Comparison of ENCODE assay signal across 1 cellular context in the genomic region with DNA sequence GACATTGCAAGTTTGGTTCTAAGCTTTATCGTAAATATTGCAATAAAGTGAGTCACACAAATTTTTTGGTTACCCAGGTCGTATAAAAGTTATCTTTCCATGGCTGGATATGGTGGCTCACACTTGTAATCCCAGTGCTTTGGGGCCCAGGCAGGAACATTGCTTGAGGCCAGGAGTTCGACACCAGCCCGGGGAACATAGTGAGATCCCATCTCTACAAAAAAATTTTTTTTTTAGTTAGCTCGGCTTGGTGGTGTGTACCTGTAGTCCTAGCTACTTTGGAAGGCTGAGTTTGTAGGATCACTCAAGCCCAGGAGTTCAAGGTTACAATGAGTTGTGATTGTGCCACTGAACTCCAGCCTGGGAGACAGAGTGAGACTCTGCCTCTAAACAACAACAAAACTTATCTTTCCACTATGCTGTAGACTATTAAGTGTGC.
TF ChIP-seq lines count a peak whose summit lies in the region.

No MANE protein-coding gene starts in this region.

TF ChIP-seq in HepG2, 621 proteins besides CTCF, POLR2A, EP300 and RAD21 (continued from another document):
- TF ChIP-seq, protein P1, sequence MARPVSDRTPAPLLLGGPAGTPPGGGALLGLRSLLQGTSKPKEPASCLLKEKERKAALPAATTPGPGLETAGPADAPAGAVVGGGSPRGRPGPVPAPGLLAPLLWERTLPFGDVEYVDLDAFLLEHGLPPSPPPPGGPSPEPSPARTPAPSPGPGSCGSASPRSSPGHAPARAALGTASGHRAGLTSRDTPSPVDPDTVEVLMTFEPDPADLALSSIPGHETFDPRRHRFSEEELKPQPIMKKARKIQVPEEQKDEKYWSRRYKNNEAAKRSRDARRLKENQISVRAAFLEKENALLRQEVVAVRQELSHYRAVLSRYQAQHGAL (CRISPR knock-in tag; IDR thresholded peaks at IDR 0.05; ENCODE audit: not compliant biosample characterization), result no peak
- TF ChIP-seq ISX (CRISPR knock-in tag; conservative IDR thresholded peaks at IDR 0.05), result no peak
- TF ChIP-seq, protein P2, sequence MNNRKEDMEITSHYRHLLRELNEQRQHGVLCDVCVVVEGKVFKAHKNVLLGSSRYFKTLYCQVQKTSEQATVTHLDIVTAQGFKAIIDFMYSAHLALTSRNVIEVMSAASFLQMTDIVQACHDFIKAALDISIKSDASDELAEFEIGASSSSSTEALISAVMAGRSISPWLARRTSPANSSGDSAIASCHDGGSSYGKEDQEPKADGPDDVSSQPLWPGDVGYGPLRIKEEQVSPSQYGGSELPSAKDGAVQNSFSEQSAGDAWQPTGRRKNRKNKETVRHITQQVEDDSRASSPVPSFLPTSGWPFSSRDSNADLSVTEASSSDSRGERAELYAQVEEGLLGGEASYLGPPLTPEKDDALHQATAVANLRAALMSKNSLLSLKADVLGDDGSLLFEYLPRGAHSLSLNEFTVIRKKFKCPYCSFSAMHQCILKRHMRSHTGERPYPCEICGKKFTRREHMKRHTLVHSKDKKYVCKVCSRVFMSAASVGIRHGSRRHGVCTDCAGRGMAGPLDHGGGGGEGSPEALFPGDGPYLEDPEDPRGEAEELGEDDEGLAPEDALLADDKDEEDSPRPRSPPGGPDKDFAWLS (CRISPR knock-in tag; IDR thresholded peaks at IDR 0.05; ENCODE audit: borderline replicate concordance), result no peak
- TF ChIP-seq TCF7L2 (IDR thresholded peaks at IDR 0.05; ENCODE audit: low read depth, low read length), result no peak
- TF ChIP-seq NR2F6 (IDR thresholded peaks at IDR 0.05), result no peak
- TF ChIP-seq NR2F6 (CRISPR knock-in tag; IDR thresholded peaks at IDR 0.05), result peak; percentile 50; the same call in 1 of the 2 replicates
- TF ChIP-seq NR2F1 (CRISPR knock-in tag; IDR thresholded peaks at IDR 0.05), result no peak
- no peak for TF ChIP-seq HCFC1 (IDR thresholded peaks at IDR 0.05; ENCODE audit: low read depth, low read length)
- TF ChIP-seq EED (CRISPR knock-in tag; IDR thresholded peaks at IDR 0.05), result no peak
- no peak for TF ChIP-seq ZNF674 (CRISPR knock-in tag; IDR thresholded peaks at IDR 0.05; ENCODE audit: low read depth)
- TF ChIP-seq ZNF605 (CRISPR knock-in tag; IDR thresholded peaks at IDR 0.05), result 0 out of 2 replicates have a peak, but pooled peaks have one; percentile 6
- no peak for TF ChIP-seq ZNF282 (IDR thresholded peaks at IDR 0.05; ENCODE audit: partially characterized antibody)
- no peak for TF ChIP-seq HNRNPUL1 (IDR thresholded peaks at IDR 0.05; ENCODE audit: low read depth, low read length)
- no peak for TF ChIP-seq ARID2 (CRISPR knock-in tag; IDR thresholded peaks at IDR 0.05; ENCODE audit: borderline replicate concordance)
- TF ChIP-seq TFE3 (CRISPR knock-in tag; IDR thresholded peaks at IDR 0.05), result no peak
- no peak for TF ChIP-seq TAF1 (CRISPR knock-in tag; IDR thresholded peaks at IDR 0.05)
- no peak for TF ChIP-seq TFDP2 (CRISPR knock-in tag; IDR thresholded peaks at IDR 0.05)
- no peak for TF ChIP-seq ZNF44 (CRISPR knock-in tag; IDR thresholded peaks at IDR 0.05)
TF ChIP-seq in HepG2: peak in this region for 63.
